In the genomic region with DNA sequence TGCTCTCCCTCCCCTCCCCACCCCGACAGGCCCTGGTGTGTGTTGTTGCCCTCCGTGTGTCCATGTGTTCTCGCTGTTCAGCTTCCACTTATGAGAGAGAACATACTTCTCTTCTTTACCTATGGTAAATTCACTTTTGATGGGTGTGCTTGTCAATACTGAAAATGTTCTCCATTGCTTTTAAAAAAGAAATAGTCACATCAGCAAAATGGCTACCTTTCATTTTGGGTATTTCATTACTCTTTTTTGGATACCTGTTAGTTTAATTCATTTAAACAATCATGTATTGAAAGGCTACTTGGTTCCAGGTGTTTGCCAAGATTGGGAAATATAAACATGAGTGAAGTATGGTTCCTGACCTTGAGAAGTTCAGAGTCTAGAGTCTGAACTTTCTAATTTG, we compare ENCODE assay signal across 8 cellular contexts.
"Had no signal": no experiment of that assay in that cellular context is flagged by ENCODE, and none has a peak within 500 bp of the region (broad histone marks: within the 10 kb centered on the region; RNA-seq: fewer than 3 reads in every experiment).

No MANE protein-coding gene starts in this region.

- H3K4me1 ChIP-seq: HAP-1 had no signal

- H3K27ac ChIP-seq: KMS-11 had no signal

- H3K9me3 ChIP-seq: HAP-1 had no signal

- H2AFZ ChIP-seq: GM23338 had no signal

- FAIRE-seq: HTR-8/SVneo had no signal

- H3K9ac ChIP-seq: KMS-11 had no signal

- H3K4me2 ChIP-seq: GM23338, KMS-11 had no signal

- H3K4me3 ChIP-seq: GM23338, HAP-1 had no signal

- ATAC-seq: GM23338, HCT116 had no signal

- DNase-seq: H7, Karpas-422, KBM-7 had no signal

- H3K36me3 ChIP-seq: HAP-1 had no signal
